7 cellular contexts compared by ENCODE assay signal in genomic region chr19:51986309-51987291, GRCh38. TPM values are rescaled to one million over a fixed set of nuclear protein-coding genes. Genes with fewer than 3 reads are reported as not detected.
A peak's percentile ranks its signal among the peaks of the same experiment; 100 is the strongest.
DNase-seq lines count a peak whose midpoint lies in the region; ATAC-seq and TF ChIP-seq lines count a peak whose summit lies in the region.

ZNF350 (minus strand) TSS chr19:51986840; CDS start chr19:51974360, 12,480 bp downstream.

- H3K4me3 Mint-ChIP-seq in activated CD4-positive, alpha-beta T cell treated with anti-CD3 and anti-CD28 coated beads for 36 hours, result peak within 1 kb of the TSS; percentile 85

- peak within 1 kb of the TSS; percentile 81 for H3K4me3 ChIP-seq in kidney epithelial cell (ENCODE audit: low read depth, low read length)

- H3K36me3 ChIP-seq in kidney epithelial cell (ENCODE audit: control insufficient read depth, insufficient read depth, low read length), result no peaks in the 10 kb centered on the region

- TF ChIP-seq POLR2A in GM18505 (IDR thresholded peaks at IDR 0.05; ENCODE audit: borderline replicate concordance, extremely low read depth, insufficient read depth, insufficient read length), result peak; percentile 75

- TF ChIP-seq CTCF in kidney epithelial cell (IDR thresholded peaks at IDR 0.05; ENCODE audit: insufficient read depth, low read length, poor library complexity, severe bottlenecking), result no peak

- H3K27ac Mint-ChIP-seq in activated CD4-positive, alpha-beta T cell treated with anti-CD3 and anti-CD28 coated beads for 36 hours, result peak within 1 kb of the TSS; percentile 95

- ATAC-seq in GM18505 (IDR thresholded peaks at IDR 0.05; ENCODE audit: unreplicated experiment) (peak; percentile 80), HG03060 (IDR thresholded peaks at IDR 0.05; ENCODE audit: low read depth, unreplicated experiment) (peak; percentile 84)
- peak; percentile 99 for ATAC-seq in activated CD4-positive, alpha-beta T cell treated with anti-CD3 and anti-CD28 coated beads for 36 hours

- POLR2A ChIA-PET in activated CD4-positive, alpha-beta T cell treated with anti-CD3 and anti-CD28 coated beads for 36 hours (lab: Charles Lee), result interaction anchor here (0.6 kb wide), 1 partner anchor 548 kb away, joined by 3 read pairs; no protein-coding TSS in a partner anchor

- H3K36me3 Mint-ChIP-seq in activated CD4-positive, alpha-beta T cell treated with anti-CD3 and anti-CD28 coated beads for 36 hours (ENCODE audit: low read depth), result peaks cover 59% of the 10 kb centered on the region

- peaks cover 8% of the 10 kb centered on the region for H3K4me1 Mint-ChIP-seq in activated CD4-positive, alpha-beta T cell treated with anti-CD3 and anti-CD28 coated beads for 36 hours

- H3K27me3 ChIP-seq in kidney epithelial cell (ENCODE audit: control insufficient read depth, insufficient read depth, low read length), result no peaks in the 10 kb centered on the region

- H3K9me3 Mint-ChIP-seq in activated CD4-positive, alpha-beta T cell treated with anti-CD3 and anti-CD28 coated beads for 36 hours (ENCODE audit: low read depth), result peaks cover 44% of the 10 kb centered on the region

- H3K27me3 Mint-ChIP-seq in activated CD4-positive, alpha-beta T cell treated with anti-CD3 and anti-CD28 coated beads for 36 hours, result no peaks in the 10 kb centered on the region

- peak; percentile 87 for DNase-seq in NCI-H345 (lab: John Stamatoyannopoulos, UW)
- peak; percentile 94 for DNase-seq in activated CD4-positive, alpha-beta T cell treated with anti-CD3 and anti-CD28 coated beads for 36 hours
- peak; percentile 86 for DNase-seq in kidney epithelial cell (ENCODE audit: low read depth)
- peak; percentile 78 to 82 for DNase-seq in stimulated activated CD4-positive, alpha-beta T cell treated with anti-CD3 and anti-CD28 coated beads, Interleukin-15, amount 100 ng/mL, for 48 hours (ENCODE audit: low read depth in 2 of 2)

- intact Hi-C loops in activated CD4-positive, alpha-beta T cell treated with anti-CD3 and anti-CD28 coated beads for 36 hours (cut with DNase I, micrococcal nuclease), result loop anchor here (1.0 to 2.0 kb wide), 8 partner anchors 22 to 203 kb away; partner anchors contain the start of genes ZNF613 (in 2 of the 2), ZNF615 (in 2 of the 2), ZNF432 (in 1 of the 2) and ZNF614 (in 1 of the 2)

- CTCF ChIA-PET in activated CD4-positive, alpha-beta T cell treated with anti-CD3 and anti-CD28 coated beads for 36 hours (lab: Charles Lee), result interaction anchor here (0.7 kb wide), 1 partner anchor 15 kb away, joined by 3 read pairs; no protein-coding TSS in a partner anchor

- peak within 1 kb of the TSS; percentile 67 for H3K27ac ChIP-seq in cingulate gyrus (ENCODE audit: low read depth, low read length)

RNA-seq across cellular contexts. Expression of gene ZNF350, which starts in this region (rescaled TPM):
- 1 to 10 TPM; 7.1 to 7.9 TPM for total RNA-seq in activated CD4-positive, alpha-beta T cell treated with anti-CD3 and anti-CD28 coated beads for 36 hours
- total RNA-seq in kidney epithelial cell, result 6.6 and 10.4 TPM in 2 replicates

Comparison
In these comparisons a context has a peak if more than half of its experiments do, and no peak if none do; other contexts are left out.
1. Peak in every context shown above with its lines: DNase-seq, ATAC-seq, H3K4me3 ChIP-seq and H3K27ac ChIP-seq.